Comparison of ENCODE assay signal across 19 cellular contexts in genomic region chr9:134360180-134360759, GRCh38. TPM values are rescaled to one million over a fixed set of nuclear protein-coding genes. Genes with fewer than 3 reads are reported as not detected.
DNase-seq lines count a peak whose midpoint lies in the region; ATAC-seq, FAIRE-seq and TF ChIP-seq lines count a peak whose summit lies in the region.
"Had no signal": no experiment of that assay in that cellular context is flagged by ENCODE, and none has a peak within 500 bp of the region (broad histone marks: within the 10 kb centered on the region; RNA-seq: fewer than 3 reads in every experiment).

No MANE protein-coding gene starts in this region.

- H3K27ac Mint-ChIP-seq in naive thymus-derived CD4-positive, alpha-beta T cell, result no peak overlapping the region
- H3K27ac Mint-ChIP-seq in stimulated activated naive B cell treated with anti-CD40 and anti-IgM and Interleukin-4, amounts not matched to agents 10 μg/mL and 1 μg/mL and 100 μg/mL, for 72 hours, result no peak overlapping the region
- H3K27ac Mint-ChIP-seq: CD4-positive, alpha-beta memory T cell had no signal

- H3K27ac ChIP-seq in mammary epithelial cell (ENCODE audit: insufficient read depth, low read depth, low read length), result no peak overlapping the region
- peak overlapping the region in 1 of 2 donors; percentile 32 for H3K27ac ChIP-seq in breast epithelium
- no peak overlapping the region for H3K27ac ChIP-seq in K562 (ENCODE audit: extremely low read depth, low read depth, low read length)
- H3K27ac ChIP-seq in naive thymus-derived CD4-positive, alpha-beta T cell (ENCODE audit: low read depth, low read length), result no peak overlapping the region
- peak overlapping the region in 3 of 4 donors; percentile 18 to 58 (median 32) for H3K27ac ChIP-seq in upper lobe of left lung

- H3K9me1 ChIP-seq in K562 (ENCODE audit: control insufficient read depth, insufficient read depth, low read length), result peaks cover 6% of the 10 kb centered on the region

- BruUV-seq in mammary epithelial cell (replicated peaks; lab: Mats Ljungman, UMichigan) (no TSS peak), K562 (replicated peaks; lab: Mats Ljungman, UMichigan) (no TSS peak)

- POLR2A ChIA-PET in K562 (lab: Yijun Ruan, JAX), result interaction anchor here (0.8 kb wide), 1 partner anchor 18 kb away, joined by 3 read pairs; no protein-coding TSS in a partner anchor
- POLR2A ChIA-PET in naive thymus-derived CD4-positive, alpha-beta T cell (lab: Charles Lee), result no interaction called here

- dilution Hi-C loops in mammary epithelial cell (cut with HindIII; ENCODE audit: low sequenced_read_pairs), result no loop called here

- no peak for TF ChIP-seq EP300 in K562 (IDR thresholded peaks at IDR 0.05; ENCODE audit: low read length)
- TF ChIP-seq EP300 in upper lobe of left lung (IDR thresholded peaks at IDR 0.05), result no peak

- DNase-seq in mammary epithelial cell, result no peak
- no peak for DNase-seq in breast epithelium (ENCODE audit: low spot score in 2 of 2)
- no peak for DNase-seq in K562 (ENCODE audit: extremely low read depth in 1 of 4, low spot score in 3 of 4)
- no peak for DNase-seq in naive thymus-derived CD4-positive, alpha-beta T cell
- no peak for DNase-seq in upper lobe of left lung
- DNase-seq in stimulated activated naive B cell treated with anti-CD40 and anti-IgM and Interleukin-4, amounts not matched to agents 10 μg/mL and 1 μg/mL and 100 μg/mL, for 72 hours, result no peak
- no peak for DNase-seq in posterior cingulate gyrus
- DNase-seq: activated CD4-positive, alpha-beta T cell treated with anti-CD3 and anti-CD28 coated beads for 4 hours; activated gamma-delta T cell; CD4-positive, alpha-beta memory T cell; DMS53; Kasumi-1; kidney glomerular epithelial cell; NCI-H1092; NCI-H526; OCI-M1; stimulated activated CD4-positive, alpha-beta T cell treated with anti-CD3 and anti-CD28 coated beads, Interleukin-4, amount 100 ng/mL, for 4 hours had no signal

- no peaks in the 10 kb centered on the region for H3K9me3 ChIP-seq in mammary epithelial cell (replicated peaks; ENCODE audit: insufficient read depth, low read length)
- H3K9me3 ChIP-seq in breast epithelium, result no peaks in the 10 kb centered on the region
- H3K9me3 ChIP-seq in K562 (replicated peaks; ENCODE audit: control insufficient read depth, insufficient read depth, low read depth, low read length), result no peaks in the 10 kb centered on the region
- H3K9me3 ChIP-seq in naive thymus-derived CD4-positive, alpha-beta T cell (ENCODE audit: control insufficient read depth in 2 of 3, low read length in 3 of 3), result no peaks in the 10 kb centered on the region
- no peaks in the 10 kb centered on the region for H3K9me3 ChIP-seq in upper lobe of left lung
- H3K9me3 ChIP-seq: A549 had no signal

- in situ Hi-C loops in mammary epithelial cell (cut with MboI; ENCODE audit: low sequenced_read_pairs in 2 of 2), result no loop called here
- in situ Hi-C loops in K562 (cut with MboI), result no loop called here

- no peak overlapping the region for H2AFZ ChIP-seq in mammary epithelial cell (ENCODE audit: low read depth, low read length)
- H2AFZ ChIP-seq in K562 (ENCODE audit: low read depth, low read length), result no peak overlapping the region

- H3K4me3 Mint-ChIP-seq in naive thymus-derived CD4-positive, alpha-beta T cell, result no peak overlapping the region
- H3K4me3 Mint-ChIP-seq in stimulated activated naive B cell treated with anti-CD40 and anti-IgM and Interleukin-4, amounts not matched to agents 10 μg/mL and 1 μg/mL and 100 μg/mL, for 72 hours, result no peak overlapping the region
- H3K4me3 Mint-ChIP-seq: CD4-positive, alpha-beta memory T cell had no signal

- no peaks in the 10 kb centered on the region for H3K9me3 Mint-ChIP-seq in naive thymus-derived CD4-positive, alpha-beta T cell
- no peaks in the 10 kb centered on the region for H3K9me3 Mint-ChIP-seq in stimulated activated naive B cell treated with anti-CD40 and anti-IgM and Interleukin-4, amounts not matched to agents 10 μg/mL and 1 μg/mL and 100 μg/mL, for 72 hours
- H3K9me3 Mint-ChIP-seq: CD4-positive, alpha-beta memory T cell had no signal

- ATAC-seq in K562 (no peak), upper lobe of left lung (ENCODE audit: low FRiP score in 2 of 2) (peak in 1 of 2 donors; percentile 31), GM19463 (IDR thresholded peaks at IDR 0.05; ENCODE audit: unreplicated experiment) (no peak)
- peak; percentile 57 for ATAC-seq in naive thymus-derived CD4-positive, alpha-beta T cell
- no peak for ATAC-seq in stimulated activated naive B cell treated with anti-CD40 and anti-IgM and Interleukin-4, amounts not matched to agents 10 μg/mL and 1 μg/mL and 100 μg/mL, for 72 hours (replicated peaks)
- ATAC-seq: A549 had no signal

- no peak for TF ChIP-seq RAD21 in K562 (CRISPR knock-in tag; conservative IDR thresholded peaks at IDR 0.05 in 1 of 2, IDR thresholded peaks at IDR 0.05 in 1 of 2)

- no peaks in the 10 kb centered on the region for H3K36me3 ChIP-seq in mammary epithelial cell (ENCODE audit: insufficient read depth, low read length)
- H3K36me3 ChIP-seq in breast epithelium, result no peaks in the 10 kb centered on the region
- no peaks in the 10 kb centered on the region for H3K36me3 ChIP-seq in K562 (ENCODE audit: control insufficient read depth, insufficient read depth, low read length)
- H3K36me3 ChIP-seq in naive thymus-derived CD4-positive, alpha-beta T cell (ENCODE audit: control insufficient read depth in 2 of 3, insufficient read depth in 3 of 3, low read length in 3 of 3), result no peaks in the 10 kb centered on the region
- no peaks in the 10 kb centered on the region for H3K36me3 ChIP-seq in upper lobe of left lung

- TF ChIP-seq CTCF in mammary epithelial cell (conservative IDR thresholded peaks at IDR 0.05 in 1 of 2, IDR thresholded peaks at IDR 0.05 in 1 of 2; ENCODE audit: extremely low read depth in 1 of 2, insufficient read depth in 1 of 2, low read depth in 1 of 2, low read length in 2 of 2), result no peak
- no peak for TF ChIP-seq CTCF in breast epithelium (IDR thresholded peaks at IDR 0.05)
- no peak for TF ChIP-seq CTCF in K562 (IDR thresholded peaks at IDR 0.05 in 2 of 3, conservative IDR thresholded peaks at IDR 0.05 in 1 of 3; ENCODE audit: insufficient read depth in 2 of 3, low read depth in 1 of 3, low read length in 3 of 3)
- no peak for TF ChIP-seq CTCF in upper lobe of left lung (IDR thresholded peaks at IDR 0.05)

- H3K4me2 ChIP-seq in mammary epithelial cell (ENCODE audit: insufficient read depth, low read depth, low read length), result peak overlapping the region; percentile 61
- H3K4me2 ChIP-seq in K562 (ENCODE audit: insufficient read depth, low read length), result no peak overlapping the region
- H3K4me2 ChIP-seq: A549 had no signal

- FAIRE-seq in K562 (lab: Jason Lieb, UNC), result no peak
- FAIRE-seq: A549 had no signal

- H3K4me1 ChIP-seq in mammary epithelial cell (ENCODE audit: insufficient read depth, low read length) (peaks cover 62% of the 10 kb centered on the region), breast epithelium (peaks cover 32 to 47% of the 10 kb centered on the region in 2 donors), K562 (replicated peaks in 1 of 2; ENCODE audit: control insufficient read depth in 2 of 2, insufficient read depth in 2 of 2, low read length in 2 of 2) (peaks cover 19 to 98% of the 10 kb centered on the region in 2 experiments), upper lobe of left lung (peaks cover 69 to 90% (median 72%) of the 10 kb centered on the region in 4 donors)
- no peaks in the 10 kb centered on the region for H3K4me1 ChIP-seq in naive thymus-derived CD4-positive, alpha-beta T cell (ENCODE audit: control insufficient read depth in 2 of 2, insufficient read depth in 2 of 2, low read length in 2 of 2)

- peaks cover 95% of the 10 kb centered on the region for H3K79me2 ChIP-seq in mammary epithelial cell (ENCODE audit: insufficient read depth, low read length)
- peaks cover 20% of the 10 kb centered on the region; the same call in 2 of the 3 replicates for H3K79me2 ChIP-seq in K562 (ENCODE audit: control insufficient read depth, insufficient read depth, low read length)

- no peaks in the 10 kb centered on the region for H3K27me3 Mint-ChIP-seq in naive thymus-derived CD4-positive, alpha-beta T cell
- peaks cover 0 to under 1% of the 10 kb centered on the region in 2 donors for H3K27me3 Mint-ChIP-seq in stimulated activated naive B cell treated with anti-CD40 and anti-IgM and Interleukin-4, amounts not matched to agents 10 μg/mL and 1 μg/mL and 100 μg/mL, for 72 hours
- H3K27me3 Mint-ChIP-seq: CD4-positive, alpha-beta memory T cell had no signal

- H3K36me3 Mint-ChIP-seq in naive thymus-derived CD4-positive, alpha-beta T cell, result no peaks in the 10 kb centered on the region
- H3K36me3 Mint-ChIP-seq in stimulated activated naive B cell treated with anti-CD40 and anti-IgM and Interleukin-4, amounts not matched to agents 10 μg/mL and 1 μg/mL and 100 μg/mL, for 72 hours, result no peaks in the 10 kb centered on the region
- H3K36me3 Mint-ChIP-seq: CD4-positive, alpha-beta memory T cell had no signal

- WGBS in mammary epithelial cell (ENCODE audit: low coverage, missing lambda C conversion rate), result 98% methylated on average over 13 of the region's 30 CpGs
- 86% methylated on average over 12 of the region's 30 CpGs for WGBS in K562 (ENCODE audit: insufficient coverage, low coverage, missing lambda C conversion rate)
- WGBS in upper lobe of left lung, 2 donors, result 71 to 85% methylated on average over 21 to 30 of the region's 30 CpGs

- H3K4me3 ChIP-seq in mammary epithelial cell (replicated peaks in 1 of 3; ENCODE audit: insufficient read depth in 1 of 3, low read depth in 2 of 3, low read length in 3 of 3) (no peak overlapping the region), breast epithelium (no peak overlapping the region), K562 (no peak overlapping the region), upper lobe of left lung (no peak overlapping the region)
- no peak overlapping the region for H3K4me3 ChIP-seq in naive thymus-derived CD4-positive, alpha-beta T cell (ENCODE audit: low read length)
- H3K4me3 ChIP-seq: A549 had no signal

- H3K9ac ChIP-seq in mammary epithelial cell (ENCODE audit: insufficient read depth, low read length) (no peak overlapping the region), K562 (ENCODE audit: insufficient read depth in 1 of 2, low read depth in 2 of 2, low read length in 2 of 2) (no peak overlapping the region)

- no peaks in the 10 kb centered on the region for H3K27me3 ChIP-seq in mammary epithelial cell (ENCODE audit: insufficient read depth, low read length)
- no peaks in the 10 kb centered on the region for H3K27me3 ChIP-seq in breast epithelium
- no peaks in the 10 kb centered on the region for H3K27me3 ChIP-seq in K562 (ENCODE audit: control insufficient read depth in 2 of 2, insufficient read depth in 2 of 2, low read length in 2 of 2)
- no peaks in the 10 kb centered on the region for H3K27me3 ChIP-seq in naive thymus-derived CD4-positive, alpha-beta T cell (ENCODE audit: control insufficient read depth in 2 of 2, insufficient read depth in 2 of 2, low read length in 2 of 2)
- no peaks in the 10 kb centered on the region for H3K27me3 ChIP-seq in upper lobe of left lung

- H4K20me1 ChIP-seq in mammary epithelial cell (ENCODE audit: insufficient read depth, low read length), result no peaks in the 10 kb centered on the region
- H4K20me1 ChIP-seq in K562 (replicated peaks; ENCODE audit: control insufficient read depth, insufficient read depth, low read length), result peaks cover 83% of the 10 kb centered on the region

- TF ChIP-seq POLR2A in breast epithelium (IDR thresholded peaks at IDR 0.05), result no peak
- no peak for TF ChIP-seq POLR2A in K562 (conservative IDR thresholded peaks at IDR 0.05)
- no peak for TF ChIP-seq POLR2A in upper lobe of left lung (IDR thresholded peaks at IDR 0.05)

- intact Hi-C loops in mammary epithelial cell (cut with micrococcal nuclease) (no loop called here), breast epithelium (cut with DNase I; ENCODE audit: low total_unique reads) (no loop called here), K562 (cut with micrococcal nuclease) (no loop called here), posterior cingulate gyrus (cut with DNase I) (no loop called here)
- intact Hi-C loops in naive thymus-derived CD4-positive, alpha-beta T cell (cut with micrococcal nuclease), result no loop called here

- H3K4me1 Mint-ChIP-seq in naive thymus-derived CD4-positive, alpha-beta T cell, result peaks cover 0 to 11% (median 0%) of the 10 kb centered on the region in 7 donors
- H3K4me1 Mint-ChIP-seq in stimulated activated naive B cell treated with anti-CD40 and anti-IgM and Interleukin-4, amounts not matched to agents 10 μg/mL and 1 μg/mL and 100 μg/mL, for 72 hours, result peaks cover 0 to 6% of the 10 kb centered on the region in 2 donors

- CTCF ChIA-PET in mammary epithelial cell (lab: Charles Lee; ENCODE audit: low non-redundant PET), result no interaction called here
- CTCF ChIA-PET in K562 (lab: Yijun Ruan, JAX; ENCODE audit: low intra/inter-chr PET ratio), result no interaction called here
- CTCF ChIA-PET in naive thymus-derived CD4-positive, alpha-beta T cell (lab: Charles Lee), result no interaction called here

RNA-seq across cellular contexts. Expression of gene RXRA, which starts 34.0 kb away (rescaled TPM):
- 10 to 100 TPM; 31.0 to 39.2 TPM for total RNA-seq in mammary epithelial cell
- 25.2 TPM for polyA plus RNA-seq in mammary epithelial cell
- polyA minus RNA-seq in mammary epithelial cell, result 28.5 TPM
- 10 to 100 TPM; 31.0 to 63.0 (median 31.5) TPM for total RNA-seq in breast epithelium
- total RNA-seq in K562 (2011; cell fraction: chromatin; rRNA removed; ENCODE audit: low replicate concordance), result 9.2 and 26.3 TPM in 2 replicates
- 12.6 and 15.3 TPM in 2 replicates for total RNA-seq in K562 (2011; cell fraction: nucleolus; rRNA removed)
- 9.4 and 10.3 TPM in 2 replicates for total RNA-seq in K562 (2011; cell fraction: nucleoplasm; rRNA removed)
- 9.6 and 11.0 TPM in 2 replicates for total RNA-seq in K562 (2014; rRNA removed)
- total RNA-seq in K562 (2014; rRNA removed; fragmentation: Illumina TruSeq; extraction: Trizol), result 1.5 and 1.8 TPM in 2 replicates
- 4.2 and 5.7 TPM in 2 replicates for total RNA-seq in K562 (2015; rRNA removed; fragmentation: Illumina TruSeq; extraction: Trizol)
- 21.4 and 23.6 TPM in 2 replicates for total RNA-seq in K562 (2021)
- polyA plus RNA-seq in K562 (2011; rRNA removed), result 4.0 and 4.6 TPM in 2 replicates
- 8.4 and 14.0 TPM in 2 replicates for polyA plus RNA-seq in K562 (2011; cell fraction: cytosol; rRNA removed)
- polyA plus RNA-seq in K562 (2011; cell fraction: nucleus; rRNA removed), result 7.8 and 14.2 TPM in 2 replicates
- 13.9 and 14.6 TPM in 2 replicates for polyA plus RNA-seq in K562 (2012)
- polyA plus RNA-seq in K562 (2014; fragmentation: Illumina TruSeq; extraction: Trizol), result 5.2 and 14.5 TPM in 2 replicates
- polyA plus RNA-seq in K562 (2014; fragmentation: Nextera tagmentation; extraction: Ambion mirVana), result under 1 TPM; 0.35 to 0.56 TPM
- polyA plus RNA-seq in K562 (2014; rRNA removed), result 6.8 and 14.8 TPM in 2 replicates
- 2.2 and 4.3 TPM in 2 replicates for polyA minus RNA-seq in K562 (2011; rRNA and poly(A)+ RNA removed)
- 13.6 and 24.3 TPM in 2 replicates for polyA minus RNA-seq in K562 (2011; cell fraction: cytosol; rRNA and poly(A)+ RNA removed)
- polyA minus RNA-seq in K562 (2011; cell fraction: nucleus; rRNA and poly(A)+ RNA removed), result 6.7 and 8.4 TPM in 2 replicates
- 10 to 100 TPM in 2 of 5 experiments, 1 to 10 TPM in 3; 5.9 to 59.5 (median 8.6) TPM for total RNA-seq in naive thymus-derived CD4-positive, alpha-beta T cell
- polyA plus RNA-seq in naive thymus-derived CD4-positive, alpha-beta T cell, result under 1 TPM; 0.31 TPM
- 10 to 100 TPM; 43.8 to 92.7 (median 74.1) TPM for total RNA-seq in upper lobe of left lung

Comparison
In these comparisons a context has a peak if more than half of its experiments do, and no peak if none do; other contexts are left out.
1. H3K27ac ChIP-seq: peak in upper lobe of left lung (3 of 4); none in mammary epithelial cell (single experiment), K562 (single experiment) and naive thymus-derived CD4-positive, alpha-beta T cell (single experiment).